ENCODE assay signal across 9 cellular contexts in the genomic region with DNA sequence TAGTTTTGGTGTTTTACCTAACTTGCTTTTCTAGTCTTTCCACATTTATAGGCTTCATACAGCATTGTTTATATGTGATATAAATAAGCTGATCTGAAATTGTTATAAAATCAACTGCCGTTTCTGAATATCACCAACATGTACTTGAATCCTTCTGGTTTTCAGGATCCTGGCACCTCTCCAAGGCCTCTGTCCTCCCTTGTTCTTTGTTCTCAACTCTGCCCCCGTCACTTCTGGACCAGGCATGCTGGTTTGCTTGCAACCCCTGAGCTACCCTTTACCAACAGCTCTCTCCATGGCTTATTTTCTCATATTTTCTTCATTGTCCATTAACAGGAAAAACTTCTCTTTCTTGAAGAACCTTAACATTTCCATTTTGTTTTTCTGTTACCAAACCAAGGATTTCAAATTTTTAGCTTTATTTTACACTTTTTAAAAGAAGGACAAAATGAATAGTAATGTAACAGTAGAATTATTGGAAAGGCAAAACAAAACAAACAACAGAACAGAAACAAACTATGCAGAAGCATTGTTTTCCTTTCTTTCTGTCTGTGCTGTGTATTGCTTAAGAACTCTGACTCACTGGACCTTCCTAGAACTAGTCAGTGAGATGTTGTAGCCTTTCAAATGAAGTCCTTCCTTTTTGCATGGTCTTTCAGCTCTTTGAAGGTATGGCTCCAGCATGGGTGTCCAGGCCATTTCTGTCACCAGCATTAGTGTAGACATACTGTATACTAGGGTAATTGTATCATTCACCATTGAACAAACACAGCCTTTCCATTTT. TPM values are rescaled to one million over a fixed set of nuclear protein-coding genes. Genes with fewer than 3 reads are reported as not detected.
A peak's percentile ranks its signal among the peaks of the same experiment; 100 is the strongest.
DNase-seq lines count a peak whose midpoint lies in the region; FAIRE-seq and TF ChIP-seq lines count a peak whose summit lies in the region.
"Had no signal": no experiment of that assay in that cellular context is flagged by ENCODE, and none has a peak within 500 bp of the region (broad histone marks: within the 10 kb centered on the region; RNA-seq: fewer than 3 reads in every experiment).

No MANE protein-coding gene starts in this region.

- no peak for TF ChIP-seq POLR2A in GM12891 (IDR thresholded peaks at IDR 0.05; ENCODE audit: low read depth, low read length)

- peak; percentile 19 for DNase-seq in NCI-H146 (lab: John Stamatoyannopoulos, UW)
- no peak for DNase-seq in NCI-H146 treated with DMSO at 0.1 percent for 48 hours (lab: John Stamatoyannopoulos, UW; ENCODE audit: unreplicated experiment)
- DNase-seq in NCI-H69 (lab: John Stamatoyannopoulos, UW) = peak; percentile 84
- DNase-seq in fibroblast of peridontal ligament (ENCODE audit: extremely low read depth) = peak; percentile 72
- DNase-seq in stromal cell of bone marrow (ENCODE audit: low read depth) = peak; percentile 59
- no peak for DNase-seq in GM13977 (ENCODE audit: low spot score)
- no peak for DNase-seq in LoVo (ENCODE audit: low spot score)
- no peak for DNase-seq in GM12891 (ENCODE audit: insufficient read length, low spot score)

- TF ChIP-seq CTCF in GM13977 (IDR thresholded peaks at IDR 0.05; ENCODE audit: extremely low read depth, insufficient read depth, missing control alignments) = no peak

- FAIRE-seq in GM12891 (lab: Jason Lieb, UNC) = no peak
- FAIRE-seq: pancreas had no signal

- in situ Hi-C loops in GM13977 (cut with MboI; ENCODE audit: low pct_unique_long_range_greater_than_20kb, low sequenced_read_pairs, unreplicated experiment) = no loop called here

TF ChIP-seq in GM12891, 5 proteins besides CTCF, POLR2A, EP300 and RAD21:
- no peak for TF ChIP-seq POU2F2 (IDR thresholded peaks at IDR 0.05; ENCODE audit: low read depth, low read length)
- TF ChIP-seq POLR2AphosphoS5 (IDR thresholded peaks at IDR 0.05; ENCODE audit: low read depth, low read length) = no peak
- no peak for TF ChIP-seq PAX5 (IDR thresholded peaks at IDR 0.05; ENCODE audit: insufficient read depth, low read length, severe bottlenecking)
- TF ChIP-seq SPI1 (IDR thresholded peaks at IDR 0.05; ENCODE audit: low read depth, low read length) = no peak
- TF ChIP-seq TAF1 (IDR thresholded peaks at IDR 0.05; ENCODE audit: low read depth, low read length) = no peak

RNA-seq across cellular contexts. Expression of gene BANK1, which starts 44.8 kb away (rescaled TPM):
- 14.4 TPM for polyA plus RNA-seq in GM12891 (2012; ENCODE audit: low read depth, missing spikeins)

Comparison
In these comparisons a context has a peak if more than half of its experiments do, and no peak if none do; other contexts are left out.
1. DNase-seq: peak in NCI-H146 (single experiment), NCI-H69 (single experiment), fibroblast of peridontal ligament (single experiment) and stromal cell of bone marrow (single experiment); none in NCI-H146 treated with DMSO at 0.1 percent for 48 hours (single experiment), GM13977 (single experiment), LoVo (single experiment) and GM12891 (single experiment).